1 cellular context compared by ENCODE assay signal in the genomic region with DNA sequence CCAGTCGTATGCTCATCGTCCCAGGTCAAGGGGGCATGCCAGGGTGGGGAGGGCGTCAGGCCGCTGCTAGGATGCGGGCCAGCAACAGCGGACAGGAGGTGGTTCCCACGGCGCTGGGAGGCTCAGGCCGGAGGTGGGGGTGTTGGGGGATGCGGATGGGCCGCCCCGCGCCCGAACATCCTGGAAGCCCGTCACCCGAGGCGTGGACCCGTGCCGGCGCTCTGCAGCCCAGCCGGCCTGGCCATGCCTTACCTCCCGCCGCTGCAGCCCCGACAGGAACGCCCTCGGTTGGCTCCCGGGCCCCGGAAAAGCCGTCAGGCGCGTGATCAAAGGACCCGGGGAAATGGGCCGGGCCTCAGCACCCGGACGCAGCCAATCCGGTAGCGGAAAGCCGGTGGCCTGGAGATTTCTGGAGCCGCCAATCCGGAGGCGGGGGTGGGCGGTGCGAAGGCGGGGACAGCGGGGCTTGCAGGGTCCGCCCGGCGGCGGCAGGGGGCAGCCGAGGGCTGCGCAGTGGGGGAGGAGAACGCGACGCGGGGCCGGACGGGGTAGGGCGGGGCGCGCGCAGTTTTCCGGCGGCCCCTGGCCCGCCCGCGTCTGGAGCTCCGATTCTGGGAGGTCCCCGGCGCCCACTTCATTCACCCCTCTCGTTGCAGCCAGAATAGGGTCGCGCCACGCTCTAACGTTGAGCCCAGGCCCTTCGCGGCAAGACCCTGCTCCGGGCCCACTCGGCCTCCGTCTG.
TF ChIP-seq lines count a peak whose summit lies in the region.

Gene SMIM29 (minus strand): TSS at position 280 of the 742 bp plus-strand sequence. CDS start 1,215 bp downstream, outside the sequence.

TF ChIP-seq in HepG2, 621 proteins besides CTCF, POLR2A, EP300 and RAD21 (continued from another document and continues in another):
- TF ChIP-seq ZNF12 (CRISPR knock-in tag; IDR thresholded peaks at IDR 0.05) (0 out of 2 replicates have a peak, but pooled peaks have one; percentile 57), FLYWCH1 (CRISPR knock-in tag; IDR thresholded peaks at IDR 0.05) (no peak), NFKB2 (CRISPR knock-in tag; IDR thresholded peaks at IDR 0.05; ENCODE audit: borderline replicate concordance) (peak; percentile 29), TAF1 (CRISPR knock-in tag; IDR thresholded peaks at IDR 0.05) (peak; percentile 69; the same call in 1 of the 2 replicates), TBX2 (CRISPR knock-in tag; IDR thresholded peaks at IDR 0.05; ENCODE audit: borderline replicate concordance) (peak; percentile 47; the same call in 1 of the 2 replicates), POGZ (CRISPR knock-in tag; IDR thresholded peaks at IDR 0.05) (peak; percentile 44; the same call in 1 of the 2 replicates), ZNF704 (CRISPR knock-in tag; IDR thresholded peaks at IDR 0.05; ENCODE audit: borderline replicate concordance) (no peak), ZFYVE20 (CRISPR knock-in tag; IDR thresholded peaks at IDR 0.05; ENCODE audit: borderline replicate concordance, low read depth) (no peak), RBAK (CRISPR knock-in tag; IDR thresholded peaks at IDR 0.05) (no peak), TAF15 (IDR thresholded peaks at IDR 0.05; ENCODE audit: low read depth, low read length, poor library complexity, severe bottlenecking) (no peak), ZNF263 (CRISPR knock-in tag; IDR thresholded peaks at IDR 0.05) (peak; percentile 36), TGIF2 (CRISPR knock-in tag; IDR thresholded peaks at IDR 0.05) (no peak; the same call in 1 of the 2 replicates), ZFP36 (IDR thresholded peaks at IDR 0.05; ENCODE audit: borderline replicate concordance, low read depth, low read length, partially characterized antibody) (no peak), JDP2 (CRISPR knock-in tag; IDR thresholded peaks at IDR 0.05; ENCODE audit: borderline replicate concordance) (no peak), EZH2 (conservative IDR thresholded peaks at IDR 0.05; ENCODE audit: low read depth, low read length) (no peak), MYC (CRISPR knock-in tag; IDR thresholded peaks at IDR 0.05; ENCODE audit: borderline replicate concordance) (peak; percentile 76), DNMT3B (CRISPR knock-in tag; conservative IDR thresholded peaks at IDR 0.05) (no peak), ZNF562 (CRISPR knock-in tag; IDR thresholded peaks at IDR 0.05; ENCODE audit: borderline replicate concordance) (no peak), ZBTB8A (CRISPR knock-in tag; IDR thresholded peaks at IDR 0.05; ENCODE audit: borderline replicate concordance, low read depth) (no peak), ZNF652 (CRISPR knock-in tag; IDR thresholded peaks at IDR 0.05; ENCODE audit: borderline replicate concordance, low read depth) (no peak), ZNF607 (CRISPR knock-in tag; IDR thresholded peaks at IDR 0.05; ENCODE audit: borderline replicate concordance) (peak; percentile 95), ZNF33A (CRISPR knock-in tag; IDR thresholded peaks at IDR 0.05; ENCODE audit: borderline replicate concordance) (peak; percentile 39; the same call in 1 of the 2 replicates), SMARCC2 (IDR thresholded peaks at IDR 0.05) (no peak), PRDM15 (CRISPR knock-in tag; IDR thresholded peaks at IDR 0.05) (peak; percentile 89), ZFP37 (CRISPR knock-in tag; IDR thresholded peaks at IDR 0.05; ENCODE audit: borderline replicate concordance) (peak; percentile 34; the same call in 1 of the 2 replicates), PITX1 (CRISPR knock-in tag; IDR thresholded peaks at IDR 0.05) (peak; percentile 19; the same call in 1 of the 2 replicates), DPF2 (CRISPR knock-in tag; IDR thresholded peaks at IDR 0.05; ENCODE audit: borderline replicate concordance, low read depth) (no peak), ZNF160 (CRISPR knock-in tag; IDR thresholded peaks at IDR 0.05) (peak; percentile 37; the same call in 1 of the 2 replicates), MLLT10 (CRISPR knock-in tag; IDR thresholded peaks at IDR 0.05) (no peak), NR2F1 (CRISPR knock-in tag; IDR thresholded peaks at IDR 0.05) (no peak), BATF2 (CRISPR knock-in tag; IDR thresholded peaks at IDR 0.05) (no peak)
- TF ChIP-seq, protein P1, sequence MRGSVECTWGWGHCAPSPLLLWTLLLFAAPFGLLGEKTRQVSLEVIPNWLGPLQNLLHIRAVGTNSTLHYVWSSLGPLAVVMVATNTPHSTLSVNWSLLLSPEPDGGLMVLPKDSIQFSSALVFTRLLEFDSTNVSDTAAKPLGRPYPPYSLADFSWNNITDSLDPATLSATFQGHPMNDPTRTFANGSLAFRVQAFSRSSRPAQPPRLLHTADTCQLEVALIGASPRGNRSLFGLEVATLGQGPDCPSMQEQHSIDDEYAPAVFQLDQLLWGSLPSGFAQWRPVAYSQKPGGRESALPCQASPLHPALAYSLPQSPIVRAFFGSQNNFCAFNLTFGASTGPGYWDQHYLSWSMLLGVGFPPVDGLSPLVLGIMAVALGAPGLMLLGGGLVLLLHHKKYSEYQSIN (CRISPR knock-in tag; IDR thresholded peaks at IDR 0.05; ENCODE audit: borderline replicate concordance), result no peak
- TF ChIP-seq, protein P2, sequence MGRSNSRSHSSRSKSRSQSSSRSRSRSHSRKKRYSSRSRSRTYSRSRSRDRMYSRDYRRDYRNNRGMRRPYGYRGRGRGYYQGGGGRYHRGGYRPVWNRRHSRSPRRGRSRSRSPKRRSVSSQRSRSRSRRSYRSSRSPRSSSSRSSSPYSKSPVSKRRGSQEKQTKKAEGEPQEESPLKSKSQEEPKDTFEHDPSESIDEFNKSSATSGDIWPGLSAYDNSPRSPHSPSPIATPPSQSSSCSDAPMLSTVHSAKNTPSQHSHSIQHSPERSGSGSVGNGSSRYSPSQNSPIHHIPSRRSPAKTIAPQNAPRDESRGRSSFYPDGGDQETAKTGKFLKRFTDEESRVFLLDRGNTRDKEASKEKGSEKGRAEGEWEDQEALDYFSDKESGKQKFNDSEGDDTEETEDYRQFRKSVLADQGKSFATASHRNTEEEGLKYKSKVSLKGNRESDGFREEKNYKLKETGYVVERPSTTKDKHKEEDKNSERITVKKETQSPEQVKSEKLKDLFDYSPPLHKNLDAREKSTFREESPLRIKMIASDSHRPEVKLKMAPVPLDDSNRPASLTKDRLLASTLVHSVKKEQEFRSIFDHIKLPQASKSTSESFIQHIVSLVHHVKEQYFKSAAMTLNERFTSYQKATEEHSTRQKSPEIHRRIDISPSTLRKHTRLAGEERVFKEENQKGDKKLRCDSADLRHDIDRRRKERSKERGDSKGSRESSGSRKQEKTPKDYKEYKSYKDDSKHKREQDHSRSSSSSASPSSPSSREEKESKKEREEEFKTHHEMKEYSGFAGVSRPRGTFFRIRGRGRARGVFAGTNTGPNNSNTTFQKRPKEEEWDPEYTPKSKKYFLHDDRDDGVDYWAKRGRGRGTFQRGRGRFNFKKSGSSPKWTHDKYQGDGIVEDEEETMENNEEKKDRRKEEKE (IDR thresholded peaks at IDR 0.05), result no peak
- TF ChIP-seq, protein P3, sequence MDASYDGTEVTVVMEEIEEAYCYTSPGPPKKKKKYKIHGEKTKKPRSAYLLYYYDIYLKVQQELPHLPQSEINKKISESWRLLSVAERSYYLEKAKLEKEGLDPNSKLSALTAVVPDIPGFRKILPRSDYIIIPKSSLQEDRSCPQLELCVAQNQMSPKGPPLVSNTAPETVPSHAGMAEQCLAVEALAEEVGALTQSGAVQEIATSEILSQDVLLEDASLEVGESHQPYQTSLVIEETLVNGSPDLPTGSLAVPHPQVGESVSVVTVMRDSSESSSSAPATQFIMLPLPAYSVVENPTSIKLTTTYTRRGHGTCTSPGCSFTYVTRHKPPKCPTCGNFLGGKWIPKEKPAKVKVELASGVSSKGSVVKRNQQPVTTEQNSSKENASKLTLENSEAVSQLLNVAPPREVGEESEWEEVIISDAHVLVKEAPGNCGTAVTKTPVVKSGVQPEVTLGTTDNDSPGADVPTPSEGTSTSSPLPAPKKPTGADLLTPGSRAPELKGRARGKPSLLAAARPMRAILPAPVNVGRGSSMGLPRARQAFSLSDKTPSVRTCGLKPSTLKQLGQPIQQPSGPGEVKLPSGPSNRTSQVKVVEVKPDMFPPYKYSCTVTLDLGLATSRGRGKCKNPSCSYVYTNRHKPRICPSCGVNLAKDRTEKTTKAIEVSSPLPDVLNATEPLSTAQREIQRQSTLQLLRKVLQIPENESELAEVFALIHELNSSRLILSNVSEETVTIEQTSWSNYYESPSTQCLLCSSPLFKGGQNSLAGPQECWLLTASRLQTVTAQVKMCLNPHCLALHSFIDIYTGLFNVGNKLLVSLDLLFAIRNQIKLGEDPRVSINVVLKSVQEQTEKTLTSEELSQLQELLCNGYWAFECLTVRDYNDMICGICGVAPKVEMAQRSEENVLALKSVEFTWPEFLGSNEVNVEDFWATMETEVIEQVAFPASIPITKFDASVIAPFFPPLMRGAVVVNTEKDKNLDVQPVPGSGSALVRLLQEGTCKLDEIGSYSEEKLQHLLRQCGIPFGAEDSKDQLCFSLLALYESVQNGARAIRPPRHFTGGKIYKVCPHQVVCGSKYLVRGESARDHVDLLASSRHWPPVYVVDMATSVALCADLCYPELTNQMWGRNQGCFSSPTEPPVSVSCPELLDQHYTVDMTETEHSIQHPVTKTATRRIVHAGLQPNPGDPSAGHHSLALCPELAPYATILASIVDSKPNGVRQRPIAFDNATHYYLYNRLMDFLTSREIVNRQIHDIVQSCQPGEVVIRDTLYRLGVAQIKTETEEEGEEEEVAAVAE (CRISPR knock-in tag; IDR thresholded peaks at IDR 0.05; ENCODE audit: borderline replicate concordance), result 0 out of 2 replicates have a peak, but pooled peaks have one; percentile 65
- TF ChIP-seq, protein P4, sequence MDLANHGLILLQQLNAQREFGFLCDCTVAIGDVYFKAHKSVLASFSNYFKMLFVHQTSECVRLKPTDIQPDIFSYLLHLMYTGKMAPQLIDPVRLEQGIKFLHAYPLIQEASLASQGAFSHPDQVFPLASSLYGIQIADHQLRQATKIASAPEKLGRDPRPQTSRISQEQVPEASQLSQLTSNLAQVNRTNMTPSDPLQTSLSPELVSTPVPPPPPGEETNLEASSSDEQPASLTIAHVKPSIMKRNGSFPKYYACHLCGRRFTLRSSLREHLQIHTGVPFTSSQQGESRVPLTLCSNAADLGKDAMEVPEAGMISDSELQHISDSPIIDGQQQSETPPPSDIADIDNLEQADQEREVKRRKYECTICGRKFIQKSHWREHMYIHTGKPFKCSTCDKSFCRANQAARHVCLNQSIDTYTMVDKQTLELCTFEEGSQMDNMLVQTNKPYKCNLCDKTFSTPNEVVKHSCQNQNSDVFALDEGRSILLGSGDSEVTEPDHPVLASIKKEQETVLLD (CRISPR knock-in tag; IDR thresholded peaks at IDR 0.05; ENCODE audit: low read depth), result no peak
- TF ChIP-seq, protein P5, sequence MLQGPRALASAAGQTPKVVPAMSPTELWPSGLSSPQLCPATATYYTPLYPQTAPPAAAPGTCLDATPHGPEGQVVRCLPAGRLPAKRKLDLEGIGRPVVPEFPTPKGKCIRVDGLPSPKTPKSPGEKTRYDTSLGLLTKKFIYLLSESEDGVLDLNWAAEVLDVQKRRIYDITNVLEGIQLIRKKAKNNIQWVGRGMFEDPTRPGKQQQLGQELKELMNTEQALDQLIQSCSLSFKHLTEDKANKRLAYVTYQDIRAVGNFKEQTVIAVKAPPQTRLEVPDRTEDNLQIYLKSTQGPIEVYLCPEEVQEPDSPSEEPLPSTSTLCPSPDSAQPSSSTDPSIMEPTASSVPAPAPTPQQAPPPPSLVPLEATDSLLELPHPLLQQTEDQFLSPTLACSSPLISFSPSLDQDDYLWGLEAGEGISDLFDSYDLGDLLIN (CRISPR knock-in tag; IDR thresholded peaks at IDR 0.05; ENCODE audit: borderline replicate concordance), result no peak; the same call in 1 of the 2 replicates
- TF ChIP-seq, protein P6, sequence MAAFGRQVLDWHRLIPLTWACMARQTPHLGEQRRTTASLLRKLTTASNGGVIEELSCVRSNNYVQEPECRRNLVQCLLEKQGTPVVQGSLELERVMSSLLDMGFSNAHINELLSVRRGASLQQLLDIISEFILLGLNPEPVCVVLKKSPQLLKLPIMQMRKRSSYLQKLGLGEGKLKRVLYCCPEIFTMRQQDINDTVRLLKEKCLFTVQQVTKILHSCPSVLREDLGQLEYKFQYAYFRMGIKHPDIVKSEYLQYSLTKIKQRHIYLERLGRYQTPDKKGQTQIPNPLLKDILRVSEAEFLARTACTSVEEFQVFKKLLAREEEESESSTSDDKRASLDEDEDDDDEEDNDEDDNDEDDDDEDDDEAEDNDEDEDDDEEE (CRISPR knock-in tag; IDR thresholded peaks at IDR 0.05), result no peak; the same call in 1 of the 2 replicates
- TF ChIP-seq, protein P7, sequence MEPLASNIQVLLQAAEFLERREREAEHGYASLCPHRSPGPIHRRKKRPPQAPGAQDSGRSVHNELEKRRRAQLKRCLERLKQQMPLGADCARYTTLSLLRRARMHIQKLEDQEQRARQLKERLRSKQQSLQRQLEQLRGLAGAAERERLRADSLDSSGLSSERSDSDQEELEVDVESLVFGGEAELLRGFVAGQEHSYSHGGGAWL (CRISPR knock-in tag; IDR thresholded peaks at IDR 0.05), result peak; percentile 46; the same call in 1 of the 2 replicates
